In the genomic region with DNA sequence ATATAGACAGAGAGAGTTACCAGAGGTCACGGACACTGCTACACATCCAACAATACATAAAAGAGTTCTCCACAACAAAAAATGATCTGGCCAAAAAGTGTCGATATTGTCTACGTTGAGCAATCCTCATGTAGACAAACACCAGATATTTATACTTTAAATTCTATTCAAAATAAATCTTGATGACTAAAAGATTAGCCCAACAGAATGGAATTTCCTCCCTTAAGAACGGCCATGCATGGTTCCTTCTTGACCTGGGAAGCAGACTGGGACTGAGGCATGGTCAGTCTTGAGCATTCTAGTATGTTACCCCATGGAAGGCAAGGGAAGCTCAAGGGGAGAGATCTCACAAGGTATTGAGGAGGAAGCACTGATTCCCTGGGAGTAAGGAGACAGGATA, we compare ENCODE assay signal across 30 cellular contexts. TPM values are rescaled to one million over a fixed set of nuclear protein-coding genes. Genes with fewer than 3 reads are reported as not detected.
DNase-seq lines count a peak whose midpoint lies in the region; ATAC-seq and TF ChIP-seq lines count a peak whose summit lies in the region.
"Had no signal": no experiment of that assay in that cellular context is flagged by ENCODE, and none has a peak within 500 bp of the region (broad histone marks: within the 10 kb centered on the region; RNA-seq: fewer than 3 reads in every experiment).

No MANE protein-coding gene starts in this region.

- no peaks in the 10 kb centered on the region for H3K27me3 ChIP-seq in ACC112 (ENCODE audit: insufficient read depth, low read length)
- H3K27me3 ChIP-seq: body of pancreas, hepatocyte, MG63, uterus had no signal

- no peaks in the 10 kb centered on the region for H3K79me2 ChIP-seq in ACC112 (ENCODE audit: control insufficient read depth, insufficient read depth, low read length, unreplicated experiment)
- H3K79me2 ChIP-seq: hepatocyte had no signal

- H2AFZ ChIP-seq in ACC112 (ENCODE audit: low read length, unreplicated experiment), result no peak overlapping the region
- H2AFZ ChIP-seq: hepatocyte had no signal

- peaks cover 10% of the 10 kb centered on the region for H3K4me1 ChIP-seq in ACC112 (ENCODE audit: control insufficient read depth, insufficient read depth, low read length, unreplicated experiment)
- H3K4me1 ChIP-seq: body of pancreas, left lung, uterus had no signal

- no peak for ATAC-seq in HG02763 (IDR thresholded peaks at IDR 0.05; ENCODE audit: unreplicated experiment)
- ATAC-seq in GM19023 (IDR thresholded peaks at IDR 0.05; ENCODE audit: unreplicated experiment), result no peak
- ATAC-seq in GM19328 (IDR thresholded peaks at IDR 0.05; ENCODE audit: unreplicated experiment), result no peak
- ATAC-seq: body of pancreas; left lung; stimulated activated naive CD8-positive, alpha-beta T cell treated with anti-CD3 and anti-CD28 coated beads, Interleukin-15, amount 100 ng/mL, for 72 hours had no signal

- no peak for TF ChIP-seq CTCF in fibroblast of villous mesenchyme (IDR thresholded peaks at IDR 0.05; ENCODE audit: insufficient read depth, low read depth, low read length)

- DNase-seq in HT1080 (ENCODE audit: low read depth) (peak; percentile 1), astrocyte of the hippocampus (ENCODE audit: low read depth, low spot score) (peak; percentile 28), fibroblast of villous mesenchyme (ENCODE audit: low read depth) (peak; percentile 1), UCSD-AML1 (lab: John Stamatoyannopoulos, UW; ENCODE audit: unreplicated experiment) (no peak)
- DNase-seq: 8988T; activated CD4-positive, alpha-beta T cell treated with anti-CD3 and anti-CD28 coated beads for 4 hours; activated effector memory CD4-positive, alpha-beta T cell treated with Interleukin-2 at 50 U/mL for 16 hours; body of pancreas; DMS153; H7; left lung; MG63; naive B cell; NCI-H1417; NCI-H446; OCI-M1; small intestine; stimulated activated CD4-positive, alpha-beta T cell treated with anti-CD3 and anti-CD28 coated beads, Interleukin-1b, Interleukin-23, amount 100 ng/mL, for 48 hours; stimulated activated CD8-positive, alpha-beta memory T cell treated with anti-CD3 and anti-CD28 coated beads, Interleukin-4, amount 100 ng/mL, for 48 hours; stimulated activated naive CD8-positive, alpha-beta T cell treated with anti-CD3 and anti-CD28 coated beads, Interleukin-15, amount 100 ng/mL, for 72 hours; T-helper 2 cell; uterus had no signal

- peak overlapping the region; percentile 64 for H3K27ac ChIP-seq in ACC112 (ENCODE audit: low read depth, low read length)
- H3K27ac ChIP-seq: body of pancreas, hepatocyte, left lung, uterus had no signal

- H3K36me3 ChIP-seq in ACC112 (ENCODE audit: insufficient read depth, low read length), result no peaks in the 10 kb centered on the region
- H3K36me3 ChIP-seq: left lung, MG63, uterus had no signal

- H3K4me3 ChIP-seq in ACC112 (ENCODE audit: low read depth, low read length) (peak overlapping the region; percentile 37; the same call in 1 of the 2 replicates), fibroblast of villous mesenchyme (ENCODE audit: low read depth, low read length) (no peak overlapping the region)
- H3K4me3 ChIP-seq: body of pancreas, hepatocyte, left lung, MG63, uterus had no signal

RNA-seq across cellular contexts. Expression of gene LHFPL1, which starts 43.5 kb away (rescaled TPM):
- 0.32 TPM in 1 of 2 replicates, not detected in the other for total RNA-seq in HT1080 (2014; rRNA removed; shearing (Covaris generic))
- polyA plus RNA-seq in HT1080 (2015; cell fraction: cytosol; rRNA removed), result 0.05 TPM in 1 of 2 replicates, not detected in the other
- polyA plus RNA-seq in HT1080 (2015; cell fraction: nucleus; rRNA removed), result 0.12 and 0.24 TPM in 2 replicates
- 1.3 TPM in 1 of 2 replicates, not detected in the other for total RNA-seq in fibroblast of villous mesenchyme
- total RNA-seq: body of pancreas, omental fat pad, renal cortical epithelial cell had no signal
- polyA plus RNA-seq: BJ had no signal
